Comparison of ENCODE assay signal across 1 cellular context in genomic region chr2:203997481-203997880, GRCh38.
TF ChIP-seq lines count a peak whose summit lies in the region.

No MANE protein-coding gene starts in this region.

TF ChIP-seq in GM12878, 131 proteins besides CTCF, POLR2A, EP300 and RAD21 (continued from another document):
- TF ChIP-seq LARP7 (IDR thresholded peaks at IDR 0.05) (no peak), ZNF592 (IDR thresholded peaks at IDR 0.05) (no peak), BACH1 (IDR thresholded peaks at IDR 0.05; ENCODE audit: borderline replicate concordance) (no peak), RUNX3 (IDR thresholded peaks at IDR 0.05; ENCODE audit: low read length) (peak; percentile 49), NRF1 (conservative IDR thresholded peaks at IDR 0.05; ENCODE audit: low read depth, low read length) (no peak), NR2F1 (conservative IDR thresholded peaks at IDR 0.05) (peak; percentile 54; the same call in 1 of the 2 replicates), RELB (IDR thresholded peaks at IDR 0.05; ENCODE audit: low read depth) (peak; percentile 56; the same call in 1 of the 2 replicates), CHD4 (IDR thresholded peaks at IDR 0.05) (no peak), ZNF217 (IDR thresholded peaks at IDR 0.05) (peak; percentile 38; the same call in 1 of the 2 replicates), RELA (IDR thresholded peaks at IDR 0.05; ENCODE audit: borderline replicate concordance, partially characterized antibody) (no peak), HDAC6 (IDR thresholded peaks at IDR 0.05; ENCODE audit: unreplicated experiment) (no peak), JUNB (IDR thresholded peaks at IDR 0.05) (peak; percentile 26; the same call in 1 of the 2 replicates), PKNOX1 (IDR thresholded peaks at IDR 0.05) (no peak), DPF2 (IDR thresholded peaks at IDR 0.05) (peak; percentile 54; the same call in 1 of the 2 replicates)
